Comparison of ENCODE assay signal across 27 cellular contexts in the genomic region with DNA sequence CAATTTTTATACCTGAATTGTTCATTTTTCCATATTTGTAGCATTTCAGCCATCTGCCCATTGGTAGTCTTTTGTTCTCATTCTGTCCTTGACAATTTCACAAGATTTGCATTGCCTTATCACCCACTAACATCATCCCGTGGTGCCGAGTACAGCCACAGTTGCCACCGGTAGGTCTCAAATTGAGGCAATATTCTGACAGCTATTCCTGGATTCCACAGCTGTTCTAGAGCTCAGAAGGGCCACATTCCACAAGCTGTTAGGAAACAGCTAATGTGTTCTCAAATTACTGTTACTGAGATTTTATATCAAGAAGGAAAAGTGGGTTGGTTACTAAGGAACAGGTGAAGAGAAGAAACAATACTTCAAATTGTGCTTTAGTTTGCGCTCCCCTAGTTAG.
DNase-seq lines count a peak whose midpoint lies in the region; ATAC-seq and TF ChIP-seq lines count a peak whose summit lies in the region.
"Had no signal": no experiment of that assay in that cellular context is flagged by ENCODE, and none has a peak within 500 bp of the region (broad histone marks: within the 10 kb centered on the region; RNA-seq: fewer than 3 reads in every experiment).

No MANE protein-coding gene starts in this region.

- TF ChIP-seq POLR2A in gastroesophageal sphincter (IDR thresholded peaks at IDR 0.05): no peak

- no peak overlapping the region for H2BK20ac ChIP-seq in H9 (ENCODE audit: low read depth, low read length, poor library complexity, severe bottlenecking)

- no peaks in the 10 kb centered on the region for H4K20me1 ChIP-seq in H9 (ENCODE audit: control insufficient read depth, insufficient read depth, insufficient read length)

- H3K4me3 ChIP-seq in lung (no peak overlapping the region), trophoblast cell (ENCODE audit: low read depth, low read length) (no peak overlapping the region), gastroesophageal sphincter (no peak overlapping the region)
- H3K4me3 ChIP-seq: A549, GM23248, SK-N-MC had no signal

- H3K79me2 ChIP-seq in H9 (ENCODE audit: insufficient read depth, low read length) (no peaks in the 10 kb centered on the region), trophoblast cell (ENCODE audit: control insufficient read depth, insufficient read depth, low read length, poor library complexity) (no peaks in the 10 kb centered on the region)

- no peak overlapping the region for H4K8ac ChIP-seq in H9 (replicated peaks; ENCODE audit: insufficient read length, low read depth, low read length)
- no peak overlapping the region for H4K8ac ChIP-seq in trophoblast cell (ENCODE audit: low read depth, low read length)

- no peak overlapping the region for H3K9ac ChIP-seq in H9 (ENCODE audit: extremely low read depth, insufficient read length, low read length)
- H3K9ac ChIP-seq in trophoblast cell (ENCODE audit: low read length): no peak overlapping the region
- H3K9ac ChIP-seq: GM23248 had no signal

- H3T11ph ChIP-seq in H9 (ENCODE audit: low read length): no peak overlapping the region

- H3K4me2 ChIP-seq in H9 (ENCODE audit: insufficient read depth, insufficient read length, low read length): no peak overlapping the region
- H3K4me2 ChIP-seq in trophoblast cell (ENCODE audit: low read length): no peak overlapping the region
- H3K4me2 ChIP-seq: A549 had no signal

- no peak overlapping the region for H2BK15ac ChIP-seq in H9 (ENCODE audit: low read depth, low read length)

- H3K36me3 ChIP-seq in lung (ENCODE audit: control insufficient read depth in 2 of 2, insufficient read depth in 2 of 2, low read length in 2 of 2) (no peaks in the 10 kb centered on the region), trophoblast cell (ENCODE audit: control insufficient read depth in 1 of 2, insufficient read depth in 2 of 2, low read length in 2 of 2) (no peaks in the 10 kb centered on the region), gastroesophageal sphincter (no peaks in the 10 kb centered on the region)
- H3K36me3 ChIP-seq: BE2C had no signal

- H2BK5ac ChIP-seq in H9 (ENCODE audit: insufficient read length, low read length) (no peak overlapping the region), trophoblast cell (ENCODE audit: low read depth, low read length, poor library complexity) (no peak overlapping the region)

- no peak overlapping the region for H3K4me3 Mint-ChIP-seq in H9
- H3K4me3 Mint-ChIP-seq: CD14-positive monocyte; CD8-positive, alpha-beta memory T cell; T-helper 1 cell treated with Interleukin-12 subunit alpha and Interleukin-12 subunit beta and Interleukin-4 antibody, amounts not matched to agents 30 μg/mL and 1 μg/mL, for 36 hours had no signal

- H3K4me1 Mint-ChIP-seq in H9: peaks cover 15 to 16% of the 10 kb centered on the region in 2 experiments
- H3K4me1 Mint-ChIP-seq: CD14-positive monocyte; CD8-positive, alpha-beta memory T cell had no signal

- no peak overlapping the region for H3K56ac ChIP-seq in H9 (ENCODE audit: insufficient read length, low read depth, low read length)

- no peaks in the 10 kb centered on the region for H3K36me3 Mint-ChIP-seq in H9 (ENCODE audit: insufficient read depth in 1 of 3, low read depth in 3 of 3)
- H3K36me3 Mint-ChIP-seq: CD14-positive monocyte; CD8-positive, alpha-beta memory T cell had no signal

- H3K4me1 ChIP-seq in H9 (ENCODE audit: insufficient read depth, low read length) (no peaks in the 10 kb centered on the region; the same call in 1 of the 2 replicates), lung (ENCODE audit: control insufficient read depth in 2 of 2, insufficient read depth in 2 of 2, low read length in 2 of 2) (no peaks in the 10 kb centered on the region), trophoblast cell (ENCODE audit: control insufficient read depth in 1 of 2, insufficient read depth in 2 of 2, low read length in 2 of 2) (no peaks in the 10 kb centered on the region), gastroesophageal sphincter (peaks cover 0 to 10% (median 0%) of the 10 kb centered on the region in 3 donors)
- H3K4me1 ChIP-seq: A549, BE2C had no signal

- no peak overlapping the region for H2AFZ ChIP-seq in H9 (ENCODE audit: low read length)
- no peak overlapping the region for H2AFZ ChIP-seq in trophoblast cell (ENCODE audit: insufficient read depth, low read length, poor library complexity)
- H2AFZ ChIP-seq: GM23248 had no signal

- H3K18ac ChIP-seq in H9 (ENCODE audit: insufficient read length, low read depth, low read length) (no peak overlapping the region), trophoblast cell (ENCODE audit: low read length) (no peak overlapping the region)

- no peaks in the 10 kb centered on the region for H3K27me3 ChIP-seq in H9 (ENCODE audit: insufficient read depth, low read length)
- H3K27me3 ChIP-seq in lung (ENCODE audit: control insufficient read depth, insufficient read depth): no peaks in the 10 kb centered on the region
- no peaks in the 10 kb centered on the region for H3K27me3 ChIP-seq in trophoblast cell (ENCODE audit: insufficient read depth, low read length)
- no peaks in the 10 kb centered on the region for H3K27me3 ChIP-seq in gastroesophageal sphincter
- H3K27me3 ChIP-seq: BE2C had no signal

- no peak overlapping the region for H3K27ac Mint-ChIP-seq in H9
- H3K27ac Mint-ChIP-seq: CD14-positive monocyte; CD8-positive, alpha-beta memory T cell; T-helper 1 cell treated with Interleukin-12 subunit alpha and Interleukin-12 subunit beta and Interleukin-4 antibody, amounts not matched to agents 30 μg/mL and 1 μg/mL, for 36 hours had no signal

- TF ChIP-seq CTCF in H9 (conservative IDR thresholded peaks at IDR 0.05) (no peak), lung (IDR thresholded peaks at IDR 0.05; ENCODE audit: control extremely low read depth, extremely low read depth) (no peak), gastroesophageal sphincter (IDR thresholded peaks at IDR 0.05) (no peak)

- no peak for DNase-seq in H9
- DNase-seq in NCI-H2171 treated with DMSO at 0.1 percent for 48 hours (lab: John Stamatoyannopoulos, UW): peak; percentile 89
- no peak for DNase-seq in lung (ENCODE audit: low spot score)
- DNase-seq in trophoblast cell: peak; percentile 13 to 23
- no peak for DNase-seq in mucosa of gallbladder (ENCODE audit: low spot score)
- no peak for DNase-seq in LoVo (ENCODE audit: low spot score)
- DNase-seq in SHP77 (lab: John Stamatoyannopoulos, UW): no peak
- DNase-seq: BE2C; Calu3; CD8-positive, alpha-beta memory T cell; GM23248; H7; KBM-7; MM.1S; NCI-H1417 treated with DMSO at 0.1 percent for 48 hours; NCI-H1694 treated with DMSO at 0.1 percent for 48 hours; NCI-H2081 treated with DMSO at 0.1 percent for 48 hours; NCI-H446 treated with DMSO at 0.1 percent for 48 hours; NCI-H69; SHP77 treated with DMSO at 0.1 percent for 48 hours had no signal

- H4K12ac ChIP-seq in trophoblast cell (ENCODE audit: low read depth, low read length): no peak overlapping the region

- ATAC-seq in lung (ENCODE audit: insufficient read depth, low FRiP score): peak; percentile 36
- ATAC-seq in gastroesophageal sphincter: no peak
- ATAC-seq: A549, Panc1 had no signal

- no peaks in the 10 kb centered on the region for H3K27me3 Mint-ChIP-seq in H9 (ENCODE audit: low read depth)
- H3K27me3 Mint-ChIP-seq: CD8-positive, alpha-beta memory T cell had no signal

- H3K79me1 ChIP-seq in H9 (ENCODE audit: insufficient read depth, low read depth, low read length, poor library complexity, severe bottlenecking) (no peaks in the 10 kb centered on the region), trophoblast cell (ENCODE audit: low read length) (no peaks in the 10 kb centered on the region)

- H3K9me3 ChIP-seq in H9 (ENCODE audit: control insufficient read depth, low read depth, low read length): no peaks in the 10 kb centered on the region
- no peaks in the 10 kb centered on the region for H3K9me3 ChIP-seq in lung (ENCODE audit: control insufficient read depth in 2 of 2, insufficient read depth in 1 of 2, low read length in 1 of 2)
- no peaks in the 10 kb centered on the region for H3K9me3 ChIP-seq in trophoblast cell (ENCODE audit: insufficient read depth, low read depth, low read length)
- H3K9me3 ChIP-seq in gastroesophageal sphincter: no peaks in the 10 kb centered on the region
- H3K9me3 ChIP-seq: A549, BE2C had no signal

- H3K4ac ChIP-seq in H9 (ENCODE audit: low read depth, low read length): no peak overlapping the region
- H3K4ac ChIP-seq in trophoblast cell (ENCODE audit: low read depth, low read length): no peak overlapping the region

- no peak overlapping the region for H3K23ac ChIP-seq in H9 (ENCODE audit: insufficient read length, low read depth, low read length)
- H3K23ac ChIP-seq in trophoblast cell (ENCODE audit: low read length): no peak overlapping the region

- H3K23me2 ChIP-seq in H9 (ENCODE audit: insufficient read length, low read depth, low read length, poor library complexity, severe bottlenecking): no peaks in the 10 kb centered on the region

- no peak overlapping the region for H3K27ac ChIP-seq in H9 (ENCODE audit: insufficient read length, low read depth, low read length)
- no peak overlapping the region for H3K27ac ChIP-seq in lung (ENCODE audit: low read depth in 1 of 2, low read length in 1 of 2)
- no peak overlapping the region for H3K27ac ChIP-seq in trophoblast cell (ENCODE audit: low read depth, low read length)
- no peak overlapping the region for H3K27ac ChIP-seq in gastroesophageal sphincter
- H3K27ac ChIP-seq: A549, GM23248, RWPE1, SK-N-MC had no signal

- WGBS in H9 (ENCODE audit: extremely low coverage, insufficient read length, low lambda C conversion rate): no CpG with 5 or more reads among the region's 4 CpGs
- 74 to 91% methylated on average over 4 of the region's 4 CpGs for WGBS in lung, 2 donors
- WGBS in trophoblast cell (ENCODE audit: extremely low coverage, insufficient coverage, insufficient read length): no CpG with 5 or more reads among the region's 4 CpGs
- WGBS in gastroesophageal sphincter (ENCODE audit: low coverage in 1 of 2), 2 donors: 92 to 93% methylated on average over 1 to 4 of the region's 4 CpGs

- H4K5ac ChIP-seq in H9 (ENCODE audit: insufficient read length, low read depth, low read length): no peak overlapping the region

- H2BK120ac ChIP-seq in H9 (ENCODE audit: low read depth, low read length, poor library complexity, severe bottlenecking): no peak overlapping the region
- no peak overlapping the region for H2BK120ac ChIP-seq in trophoblast cell (ENCODE audit: insufficient read depth, low read length, poor library complexity)

- H2BK12ac ChIP-seq in H9 (ENCODE audit: insufficient read length, low read depth, low read length) (no peak overlapping the region), trophoblast cell (ENCODE audit: low read length) (no peak overlapping the region)

- H4K91ac ChIP-seq in H9 (ENCODE audit: insufficient read length, low read depth, low read length): no peak overlapping the region
- no peak overlapping the region for H4K91ac ChIP-seq in trophoblast cell (ENCODE audit: low read depth, low read length)

- TF ChIP-seq EP300 in gastroesophageal sphincter (IDR thresholded peaks at IDR 0.05): no peak

- H2AK5ac ChIP-seq in H9 (ENCODE audit: insufficient read length, low read length): peak overlapping the region; percentile 65
- no peak overlapping the region for H2AK5ac ChIP-seq in trophoblast cell (ENCODE audit: low read length)

- H3K14ac ChIP-seq in H9 (ENCODE audit: insufficient read depth, low read length) (no peak overlapping the region), trophoblast cell (ENCODE audit: low read length) (no peak overlapping the region)

- no peaks in the 10 kb centered on the region for H3K9me3 Mint-ChIP-seq in H9
- H3K9me3 Mint-ChIP-seq: T-helper 1 cell treated with Interleukin-12 subunit alpha and Interleukin-12 subunit beta and Interleukin-4 antibody, amounts not matched to agents 30 μg/mL and 1 μg/mL, for 36 hours had no signal

Comparison
In these comparisons a context has a peak if more than half of its experiments do, and no peak if none do; other contexts are left out.
1. DNase-seq: peak in NCI-H2171 treated with DMSO at 0.1 percent for 48 hours (single experiment) and trophoblast cell (2 of 2); none in H9 (single experiment), lung (single experiment), mucosa of gallbladder (single experiment), LoVo (single experiment) and SHP77 (0 of 2).